ENCODE assay signal across 12 cellular contexts in genomic region chr16:85699628-85700027, GRCh38. TPM values are rescaled to one million over a fixed set of nuclear protein-coding genes. Genes with fewer than 3 reads are reported as not detected.
A peak's percentile ranks its signal among the peaks of the same experiment; 100 is the strongest.
DNase-seq lines count a peak whose midpoint lies in the region; ATAC-seq and TF ChIP-seq lines count a peak whose summit lies in the region.
"Had no signal": no experiment of that assay in that cellular context is flagged by ENCODE, and none has a peak within 500 bp of the region (broad histone marks: within the 10 kb centered on the region; RNA-seq: fewer than 3 reads in every experiment).

No MANE protein-coding gene starts in this region.

- DNase-seq in AG08395 (ENCODE audit: low spot score) (peak; percentile 75), M059J (ENCODE audit: low read depth) (peak; percentile 81), cerebellum (ENCODE audit: low spot score) (peak; percentile 67), lower lobe of right lung (no peak), HAP-1 (ENCODE audit: low spot score in 2 of 2) (no peak), BE2C (no peak), stomach (no peak)
- DNase-seq: activated CD8-positive, alpha-beta T cell treated with anti-CD3 and anti-CD28 coated beads, Interleukin-2, amount 10 ng/mL, durations not matched to agents 7 days and 5 days; NCI-H2081 treated with DMSO at 0.1 percent for 48 hours had no signal

- TF ChIP-seq EP300 in stomach (IDR thresholded peaks at IDR 0.05): no peak

- in situ Hi-C loops in HAP-1 (cut with MboI; ENCODE audit: low sequenced_read_pairs): no loop called here

- TF ChIP-seq POLR2A in stomach (IDR thresholded peaks at IDR 0.05): no peak

- H3K9me3 ChIP-seq in lower lobe of right lung (no peaks in the 10 kb centered on the region), HAP-1 (no peaks in the 10 kb centered on the region), BE2C (no peaks in the 10 kb centered on the region), stomach (peaks cover 0 to 7% (median 0%) of the 10 kb centered on the region in 4 donors)
- H3K9me3 ChIP-seq: neutrophil, SJSA1 had no signal

- no peaks in the 10 kb centered on the region for H3K4me1 ChIP-seq in lower lobe of right lung
- no peaks in the 10 kb centered on the region; the same call in 1 of the 2 replicates for H3K4me1 ChIP-seq in HAP-1
- no peaks in the 10 kb centered on the region for H3K4me1 ChIP-seq in BE2C
- peaks cover 0 to 4% (median 0%) of the 10 kb centered on the region in 4 donors for H3K4me1 ChIP-seq in stomach
- H3K4me1 ChIP-seq: SJSA1 had no signal

- H3K27me3 ChIP-seq in lower lobe of right lung (ENCODE audit: low read depth) (peaks cover 28% of the 10 kb centered on the region), HAP-1 (ENCODE audit: low read depth) (peaks cover 3% of the 10 kb centered on the region; the same call in 1 of the 2 replicates), BE2C (no peaks in the 10 kb centered on the region), stomach (peaks cover 0 to 35% (median 5%) of the 10 kb centered on the region in 3 donors)

- TF ChIP-seq CTCF in lower lobe of right lung (IDR thresholded peaks at IDR 0.05) (no peak), BE2C (IDR thresholded peaks at IDR 0.05; ENCODE audit: low read depth, low read length) (no peak), stomach (IDR thresholded peaks at IDR 0.05) (no peak)

- ATAC-seq in lower lobe of right lung: peak; percentile 44 to 68
- ATAC-seq in GM21576 (IDR thresholded peaks at IDR 0.05; ENCODE audit: unreplicated experiment): no peak
- ATAC-seq: activated CD8-positive, alpha-beta T cell treated with anti-CD3 and anti-CD28 coated beads, Interleukin-2, amount 10 ng/mL, durations not matched to agents 7 days and 5 days had no signal

- 46 to 51% (median 46%) methylated on average over 7 of the region's 7 CpGs for WGBS in stomach, 5 donors

- intact Hi-C loops in lower lobe of right lung (cut with DNase I): no loop called here
- intact Hi-C loops in stomach (cut with DNase I; ENCODE audit: low total_unique reads): no loop called here

- H3K36me3 ChIP-seq in lower lobe of right lung (no peaks in the 10 kb centered on the region), HAP-1 (replicated peaks) (no peaks in the 10 kb centered on the region), BE2C (no peaks in the 10 kb centered on the region), stomach (no peaks in the 10 kb centered on the region)
- H3K36me3 ChIP-seq: neutrophil, SJSA1 had no signal

- H3K4me3 ChIP-seq in lower lobe of right lung: no peak overlapping the region
- no peak overlapping the region for H3K4me3 ChIP-seq in HAP-1
- H3K4me3 ChIP-seq in BE2C (ENCODE audit: low read depth, low read length): no peak overlapping the region
- H3K4me3 ChIP-seq in stomach: no peak overlapping the region
- H3K4me3 ChIP-seq: SJSA1 had no signal

- no peak overlapping the region for H3K27ac ChIP-seq in lower lobe of right lung
- H3K27ac ChIP-seq in stomach: no peak overlapping the region
- H3K27ac ChIP-seq: neutrophil, SJSA1 had no signal

RNA-seq across cellular contexts. Expression of gene GINS2, which starts 10.9 kb away (rescaled TPM):
- 27.0 and 32.5 TPM in 2 replicates for total RNA-seq in M059J (2014; rRNA removed; shearing (Covaris generic))
- total RNA-seq in cerebellum: 11.3 TPM
- total RNA-seq in lower lobe of right lung: 1.1 TPM
- polyA plus RNA-seq in BE2C (2012; ENCODE audit: insufficient read depth, insufficient read length, low read depth): 6.0 TPM
- total RNA-seq in stomach: 1 to 10 TPM in 3 of 5 donors, under 1 TPM in 1, not detected in 1; 0.87 to 2.0 (median 1.9) TPM
- polyA plus RNA-seq in stomach: 1 to 10 TPM; 1.5 to 3.6 (median 2.9) TPM

RNA-seq across cellular contexts. Expression of gene C16orf74, which starts 51.3 kb away (rescaled TPM):
- total RNA-seq in M059J (2014; rRNA removed; shearing (Covaris generic)): 3.0 and 4.2 TPM in 2 replicates
- total RNA-seq in cerebellum (1.00 TPM), lower lobe of right lung (1.5 TPM), stomach (10 to 100 TPM in 1 of 5 donors, 1 to 10 TPM in 2, not detected in 2; 1.1 to 24.9 (median 2.9) TPM)
- polyA plus RNA-seq in BE2C (2012; ENCODE audit: insufficient read depth, insufficient read length, low read depth): 1.4 TPM
- polyA plus RNA-seq in stomach: 10 to 100 TPM in 1 of 3 donors, 1 to 10 TPM in 1, not detected in 1; 4.6 to 12.4 TPM

Comparison
In these comparisons a context has a peak if more than half of its experiments do, and no peak if none do; other contexts are left out.
1. DNase-seq: peak in AG08395 (single experiment), M059J (single experiment) and cerebellum (single experiment); none in lower lobe of right lung (single experiment), HAP-1 (0 of 2), BE2C (single experiment) and stomach (single experiment).